ENCODE assay signal across 8 cellular contexts in the genomic region with DNA sequence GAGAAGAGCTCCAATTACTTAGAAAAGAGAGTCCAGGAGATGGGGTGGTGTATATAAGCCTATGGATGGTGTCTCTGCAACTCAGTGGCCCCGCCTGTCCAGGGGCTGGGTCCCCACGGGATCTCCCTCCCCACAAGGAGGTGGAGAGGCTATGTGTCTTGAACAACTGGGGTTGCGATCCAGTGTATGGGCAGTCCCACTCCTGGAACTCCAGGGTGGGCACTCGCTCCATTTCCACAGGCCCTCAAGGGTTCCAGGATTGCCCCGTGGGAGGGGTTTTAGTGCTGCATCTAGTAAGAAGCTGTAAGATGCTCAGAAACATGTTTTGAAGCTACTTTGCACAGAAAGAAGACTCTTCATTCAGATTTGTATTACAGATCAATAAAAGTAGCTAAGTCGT. TPM values are rescaled to one million over a fixed set of nuclear protein-coding genes. Genes with fewer than 3 reads are reported as not detected.
DNase-seq lines count a peak whose midpoint lies in the region; ATAC-seq and TF ChIP-seq lines count a peak whose summit lies in the region.

No MANE protein-coding gene starts in this region.

- H3K36me3 Mint-ChIP-seq in chondrocyte (ENCODE audit: low read depth), result no peaks in the 10 kb centered on the region

- H2BK5ac ChIP-seq in mesendoderm (ENCODE audit: low read length), result no peak overlapping the region

- H3K27me3 Mint-ChIP-seq in chondrocyte (ENCODE audit: low read depth), result peaks cover 3% of the 10 kb centered on the region

- peaks cover 44% of the 10 kb centered on the region for H3K4me1 Mint-ChIP-seq in chondrocyte (ENCODE audit: low read depth)

- peak overlapping the region; percentile 65 for H4K5ac ChIP-seq in mesendoderm (ENCODE audit: low read length)

- H3K4ac ChIP-seq in mesendoderm (ENCODE audit: low read depth, low read length), result no peak overlapping the region

- H3K9ac ChIP-seq in mesendoderm (ENCODE audit: low read length), result peak overlapping the region; percentile 58

- H3K79me1 ChIP-seq in mesendoderm (ENCODE audit: low read length), result peaks cover 6% of the 10 kb centered on the region

- H2BK15ac ChIP-seq in mesendoderm (replicated peaks; ENCODE audit: low read depth), result no peak overlapping the region

- ATAC-seq in GM19351 (IDR thresholded peaks at IDR 0.05; ENCODE audit: unreplicated experiment) (peak; percentile 10), upper lobe of right lung (no peak)

- H3K36me3 ChIP-seq in mesendoderm (ENCODE audit: control insufficient read depth, insufficient read depth, low read length), result no peaks in the 10 kb centered on the region
- H3K36me3 ChIP-seq in upper lobe of right lung, result no peaks in the 10 kb centered on the region

- H3K27ac ChIP-seq in mesendoderm (ENCODE audit: low read depth, low read length) (no peak overlapping the region), upper lobe of right lung (peak overlapping the region; percentile 95)

- TF ChIP-seq CTCF in AG10803 (conservative IDR thresholded peaks at IDR 0.05; ENCODE audit: low read length) (no peak), chondrocyte (IDR thresholded peaks at IDR 0.05) (no peak), upper lobe of right lung (IDR thresholded peaks at IDR 0.05) (no peak)

- no peak overlapping the region for H2AK5ac ChIP-seq in mesendoderm (ENCODE audit: low read length)

- H3K4me1 ChIP-seq in mesendoderm (ENCODE audit: control insufficient read depth, low read depth, low read length) (peaks cover 5% of the 10 kb centered on the region), upper lobe of right lung (peaks cover 21% of the 10 kb centered on the region)

- no peak overlapping the region for H3K18ac ChIP-seq in mesendoderm (ENCODE audit: low read length)

- peaks cover 32% of the 10 kb centered on the region for H3K79me2 ChIP-seq in mesendoderm (ENCODE audit: control insufficient read depth, insufficient read depth, low read length)

- peak overlapping the region; percentile 82 for H3K4me3 Mint-ChIP-seq in chondrocyte (ENCODE audit: unreplicated experiment)

- no peak overlapping the region for H3K23ac ChIP-seq in mesendoderm (ENCODE audit: low read length)

- H3K9me3 Mint-ChIP-seq in chondrocyte (ENCODE audit: low read depth), result no peaks in the 10 kb centered on the region

- DNase-seq in AG10803 (ENCODE audit: low read depth), result peak; percentile 4
- DNase-seq in NCI-H2227 (lab: John Stamatoyannopoulos, UW; ENCODE audit: unreplicated experiment), result peak; percentile 38
- no peak for DNase-seq in chondrocyte (ENCODE audit: low spot score)
- peak; percentile 23 for DNase-seq in mesendoderm
- DNase-seq in upper lobe of right lung, result no peak
- DNase-seq in SIG-M5 treated with dmso at 0.1 percent for 504 hours (lab: John Stamatoyannopoulos, UW; ENCODE audit: unreplicated experiment), result no peak
- DNase-seq in NCI-H446 treated with DMSO at 0.1 percent for 48 hours (lab: John Stamatoyannopoulos, UW), result no peak

- peak overlapping the region; percentile 92 for H3K4me3 ChIP-seq in AG10803 (ENCODE audit: low read length)
- H3K4me3 ChIP-seq in mesendoderm (ENCODE audit: low read length), result no peak overlapping the region
- peak overlapping the region; percentile 82 for H3K4me3 ChIP-seq in upper lobe of right lung

- no peak overlapping the region for H4K8ac ChIP-seq in mesendoderm (ENCODE audit: low read depth, low read length)

- no peaks in the 10 kb centered on the region for H3K9me3 ChIP-seq in upper lobe of right lung

- H2BK120ac ChIP-seq in mesendoderm (ENCODE audit: low read depth, low read length), result no peak overlapping the region

- peak overlapping the region; percentile 74 for H3K56ac ChIP-seq in mesendoderm (ENCODE audit: low read length)

- peak overlapping the region; percentile 95 for H3K27ac Mint-ChIP-seq in chondrocyte (ENCODE audit: unreplicated experiment)

- intact Hi-C loops in upper lobe of right lung (cut with DNase I), result no loop called here

- no peak overlapping the region for H3K4me2 ChIP-seq in mesendoderm (ENCODE audit: low read length)

- WGBS in mesendoderm (ENCODE audit: extremely low coverage, insufficient coverage, low lambda C conversion rate), result no CpG with 5 or more reads among the region's 6 CpGs

- H3K27me3 ChIP-seq in mesendoderm (ENCODE audit: insufficient read depth, low read length, poor library complexity) (no peaks in the 10 kb centered on the region), upper lobe of right lung (no peaks in the 10 kb centered on the region)

RNA-seq across cellular contexts. Expression of a gene that starts 0.6 kb away (rescaled TPM):
- total RNA-seq in chondrocyte, result 51.7 to 62.3 TPM (median 55.3 TPM) in 3 replicates
- polyA plus RNA-seq in mesendoderm (2013, experiment 1 of 2), result 20.8 TPM
- 20.0 TPM for polyA plus RNA-seq in mesendoderm (2013, experiment 2 of 2)
- 52.7 TPM for total RNA-seq in upper lobe of right lung

Comparison
In these comparisons a context has a peak if more than half of its experiments do, and no peak if none do; other contexts are left out.
1. DNase-seq: peak in AG10803 (single experiment), NCI-H2227 (single experiment) and mesendoderm (single experiment); none in chondrocyte (single experiment), upper lobe of right lung (single experiment), SIG-M5 treated with dmso at 0.1 percent for 504 hours (single experiment) and NCI-H446 treated with DMSO at 0.1 percent for 48 hours (single experiment).